ENCODE assay signal across 1 cellular context in the genomic region with DNA sequence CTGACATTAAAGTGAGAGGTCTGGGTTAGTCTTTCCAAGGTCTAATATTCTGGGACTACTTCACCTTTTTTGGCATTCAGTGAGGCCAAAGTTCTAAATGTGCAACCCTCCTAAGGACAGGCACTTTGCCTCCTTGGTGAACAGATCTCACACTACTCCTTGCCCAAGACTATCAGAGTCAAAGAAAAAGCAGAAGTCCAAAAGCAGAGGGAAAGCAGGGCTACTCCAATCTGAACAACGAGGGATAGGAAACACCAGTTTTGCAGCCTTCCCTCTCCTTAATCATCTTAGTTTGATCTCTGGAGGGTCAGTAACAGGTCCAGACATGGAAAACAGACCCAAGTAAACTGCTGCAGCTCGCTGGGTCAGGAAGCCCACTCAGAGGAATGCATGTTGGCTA.
TF ChIP-seq lines count a peak whose summit lies in the region.

No MANE protein-coding gene starts in this region.

TF ChIP-seq in K562, 482 proteins besides CTCF, POLR2A, EP300 and RAD21:
- TF ChIP-seq, protein P1, sequence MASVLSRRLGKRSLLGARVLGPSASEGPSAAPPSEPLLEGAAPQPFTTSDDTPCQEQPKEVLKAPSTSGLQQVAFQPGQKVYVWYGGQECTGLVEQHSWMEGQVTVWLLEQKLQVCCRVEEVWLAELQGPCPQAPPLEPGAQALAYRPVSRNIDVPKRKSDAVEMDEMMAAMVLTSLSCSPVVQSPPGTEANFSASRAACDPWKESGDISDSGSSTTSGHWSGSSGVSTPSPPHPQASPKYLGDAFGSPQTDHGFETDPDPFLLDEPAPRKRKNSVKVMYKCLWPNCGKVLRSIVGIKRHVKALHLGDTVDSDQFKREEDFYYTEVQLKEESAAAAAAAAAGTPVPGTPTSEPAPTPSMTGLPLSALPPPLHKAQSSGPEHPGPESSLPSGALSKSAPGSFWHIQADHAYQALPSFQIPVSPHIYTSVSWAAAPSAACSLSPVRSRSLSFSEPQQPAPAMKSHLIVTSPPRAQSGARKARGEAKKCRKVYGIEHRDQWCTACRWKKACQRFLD (CRISPR knock-in tag; IDR thresholded peaks at IDR 0.05), result no peak
- TF ChIP-seq SPI1 (IDR thresholded peaks at IDR 0.05; ENCODE audit: borderline replicate concordance, low read depth, low read length) (peak; percentile 74), ZC3H4 (CRISPR knock-in tag; IDR thresholded peaks at IDR 0.05; ENCODE audit: borderline replicate concordance) (no peak)
